Comparison of ENCODE assay signal across 18 cellular contexts in genomic region chr9:87545858-87546257, GRCh38. TPM values are rescaled to one million over a fixed set of nuclear protein-coding genes. Genes with fewer than 3 reads are reported as not detected.
DNase-seq lines count a peak whose midpoint lies in the region; ATAC-seq and TF ChIP-seq lines count a peak whose summit lies in the region.
"Had no signal": no experiment of that assay in that cellular context is flagged by ENCODE, and none has a peak within 500 bp of the region (broad histone marks: within the 10 kb centered on the region; RNA-seq: fewer than 3 reads in every experiment).

No MANE protein-coding gene starts in this region.

- TF ChIP-seq POLR2A in sigmoid colon (IDR thresholded peaks at IDR 0.05), result no peak

- H3K27me3 ChIP-seq in sigmoid colon, result no peaks in the 10 kb centered on the region
- H3K27me3 ChIP-seq in naive thymus-derived CD4-positive, alpha-beta T cell (ENCODE audit: control insufficient read depth in 2 of 2, insufficient read depth in 2 of 2, low read length in 2 of 2), result no peaks in the 10 kb centered on the region

- no peaks in the 10 kb centered on the region for H3K36me3 ChIP-seq in sigmoid colon
- no peaks in the 10 kb centered on the region for H3K36me3 ChIP-seq in naive thymus-derived CD4-positive, alpha-beta T cell (ENCODE audit: control insufficient read depth in 2 of 3, insufficient read depth in 3 of 3, low read length in 3 of 3)

- CTCF ChIA-PET in naive thymus-derived CD4-positive, alpha-beta T cell (lab: Charles Lee), result no interaction called here

- H3K4me3 ChIP-seq in foreskin fibroblast (ENCODE audit: low read depth in 1 of 2, low read length in 2 of 2), result no peak overlapping the region
- no peak overlapping the region for H3K4me3 ChIP-seq in sigmoid colon
- no peak overlapping the region for H3K4me3 ChIP-seq in naive thymus-derived CD4-positive, alpha-beta T cell (ENCODE audit: low read length)

- POLR2A ChIA-PET in naive thymus-derived CD4-positive, alpha-beta T cell (lab: Charles Lee), result no interaction called here

- DNase-seq in EL, result peak; percentile 33
- peak; percentile 65 for DNase-seq in astrocyte of the hippocampus (ENCODE audit: low read depth, low spot score)
- DNase-seq in foreskin fibroblast, result peak; percentile 0 to 22
- DNase-seq in sigmoid colon, result no peak
- no peak for DNase-seq in naive thymus-derived CD4-positive, alpha-beta T cell
- no peak for DNase-seq in pons (ENCODE audit: low spot score)
- no peak for DNase-seq in SW 1271 (lab: John Stamatoyannopoulos, UW)
- DNase-seq in middle frontal gyrus (ENCODE audit: extremely low spot score, low spot score), result no peak
- DNase-seq: activated CD4-positive, alpha-beta T cell treated with anti-CD3 and anti-CD28 coated beads for 1 hour; activated naive CD4-positive, alpha-beta T cell treated with Interleukin-2 at 50 U/mL for 16 hours; AML-193; head of caudate nucleus; islet precursor cell; NCI-H1048; NCI-H2227 treated with DMSO at 0.1 percent for 48 hours; SHP77 treated with DMSO at 0.1 percent for 48 hours had no signal

- peaks cover 0 to 4% (median 0%) of the 10 kb centered on the region in 7 donors for H3K4me1 Mint-ChIP-seq in naive thymus-derived CD4-positive, alpha-beta T cell

- no peak overlapping the region for H3K4me3 Mint-ChIP-seq in naive thymus-derived CD4-positive, alpha-beta T cell
- H3K4me3 Mint-ChIP-seq: stimulated activated naive CD8-positive, alpha-beta T cell treated with anti-CD3 and anti-CD28 coated beads, Interleukin-15, Interleukin-2, amounts not matched to agents 100 ng/mL and 50 ng/mL, for 24 hours had no signal

- no peaks in the 10 kb centered on the region for H3K9me3 ChIP-seq in sigmoid colon
- no peaks in the 10 kb centered on the region for H3K9me3 ChIP-seq in naive thymus-derived CD4-positive, alpha-beta T cell (ENCODE audit: control insufficient read depth in 2 of 3, low read length in 3 of 3)

- H3K27ac ChIP-seq in sigmoid colon, result peak overlapping the region in 3 of 4 donors; percentile 50 to 81 (median 79)
- no peak overlapping the region for H3K27ac ChIP-seq in naive thymus-derived CD4-positive, alpha-beta T cell (ENCODE audit: low read depth, low read length)
- H3K27ac ChIP-seq: parathyroid adenoma had no signal

- no peak overlapping the region for H3K27ac Mint-ChIP-seq in naive thymus-derived CD4-positive, alpha-beta T cell
- H3K27ac Mint-ChIP-seq: stimulated activated naive CD8-positive, alpha-beta T cell treated with anti-CD3 and anti-CD28 coated beads, Interleukin-15, Interleukin-2, amounts not matched to agents 100 ng/mL and 50 ng/mL, for 24 hours had no signal

- H3K9me3 Mint-ChIP-seq in naive thymus-derived CD4-positive, alpha-beta T cell, result peaks cover 0 to 3% (median 0%) of the 10 kb centered on the region in 11 donors
- H3K9me3 Mint-ChIP-seq: stimulated activated naive CD8-positive, alpha-beta T cell treated with anti-CD3 and anti-CD28 coated beads, Interleukin-15, Interleukin-2, amounts not matched to agents 100 ng/mL and 50 ng/mL, for 24 hours had no signal

- TF ChIP-seq CTCF in foreskin fibroblast (IDR thresholded peaks at IDR 0.05; ENCODE audit: low read depth, low read length) (no peak), sigmoid colon (IDR thresholded peaks at IDR 0.05) (no peak)

- no peak for TF ChIP-seq EP300 in sigmoid colon (IDR thresholded peaks at IDR 0.05)

- ATAC-seq in naive thymus-derived CD4-positive, alpha-beta T cell, result no peak

- WGBS in sigmoid colon, 2 donors, result 89% methylated on average over 1 of the region's 1 CpG

- intact Hi-C loops in sigmoid colon (cut with DNase I), result no loop called here
- intact Hi-C loops in naive thymus-derived CD4-positive, alpha-beta T cell (cut with micrococcal nuclease), result no loop called here

- H3K27me3 Mint-ChIP-seq in naive thymus-derived CD4-positive, alpha-beta T cell, result peaks cover 0 to 7% (median 0%) of the 10 kb centered on the region in 5 donors

- no peaks in the 10 kb centered on the region for H3K36me3 Mint-ChIP-seq in naive thymus-derived CD4-positive, alpha-beta T cell

- H3K4me1 ChIP-seq in sigmoid colon, result peaks cover 0 to 46% (median 42%) of the 10 kb centered on the region in 4 donors
- H3K4me1 ChIP-seq in naive thymus-derived CD4-positive, alpha-beta T cell (ENCODE audit: control insufficient read depth in 2 of 2, insufficient read depth in 2 of 2, low read length in 2 of 2), result no peaks in the 10 kb centered on the region
- H3K4me1 ChIP-seq: parathyroid adenoma had no signal

RNA-seq across cellular contexts. Expression of gene DAPK1, which starts 48.2 kb away (rescaled TPM):
- total RNA-seq in sigmoid colon, result 10 to 100 TPM; 78.1 to 92.5 (median 84.4) TPM
- polyA plus RNA-seq in sigmoid colon, result 1 to 10 TPM; 4.8 to 7.1 (median 5.5) TPM
- 10 to 100 TPM in 1 of 5 experiments, 1 to 10 TPM in 3, under 1 TPM in 1; 0.82 to 44.8 (median 3.4) TPM for total RNA-seq in naive thymus-derived CD4-positive, alpha-beta T cell
- polyA plus RNA-seq in naive thymus-derived CD4-positive, alpha-beta T cell, result under 1 TPM; 0.20 to 0.48 TPM

Comparison
In these comparisons a context has a peak if more than half of its experiments do, and no peak if none do; other contexts are left out.
1. DNase-seq: peak in EL (single experiment), astrocyte of the hippocampus (single experiment) and foreskin fibroblast (2 of 2); none in sigmoid colon (single experiment), naive thymus-derived CD4-positive, alpha-beta T cell (0 of 9), pons (single experiment), SW 1271 (0 of 2) and middle frontal gyrus (single experiment).